Comparison of ENCODE assay signal across 16 cellular contexts in genomic region chr7:155985518-155986427, GRCh38.
"Had no signal": no experiment of that assay in that cellular context is flagged by ENCODE, and none has a peak within 500 bp of the region (broad histone marks: within the 10 kb centered on the region; RNA-seq: fewer than 3 reads in every experiment).

No MANE protein-coding gene starts in this region.

- H3K27me3 Mint-ChIP-seq: activated B cell treated with CpG ODN at 0.5 μM for 24 hours; dendritic cell treated with granulocyte-macrophage colony-stimulating factor and Interleukin-4, amounts not matched to agents 40 ng/mL and 50 ng/mL, for 4 days had no signal

- DNase-seq: activated B cell treated with CpG ODN at 0.5 μM for 24 hours; activated CD4-positive, alpha-beta T cell treated with anti-CD3 and anti-CD28 coated beads for 48 hours; activated naive CD8-positive, alpha-beta T cell treated with anti-CD3 and anti-CD28 coated beads, Interleukin-2, amount 10 ng/mL, durations not matched to agents 7 days and 5 days; activated T-cell treated with anti-CD3 and anti-CD28 coated beads, Interleukin-2, amount 50 U/mL, for 4 hours; brain microvascular endothelial cell; cerebellar nuclear complex; effector memory CD4-positive, alpha-beta T cell; foreskin melanocyte; lower lobe of right lung; midbrain; stimulated activated CD4-positive, alpha-beta T cell treated with anti-CD3 and anti-CD28 coated beads, Interleukin-2, amount 100 ng/mL, for 48 hours; T-helper 2 cell; thyroid gland had no signal

- ATAC-seq: activated T-cell treated with anti-CD3 and anti-CD28 coated beads, Interleukin-2, amount 50 U/mL, for 4 hours; lower lobe of right lung; stimulated activated memory B cell treated with anti-CD40 and anti-IgM and Interleukin-4, amounts not matched to agents 10 μg/mL and 1 μg/mL and 100 μg/mL, for 72 hours had no signal

- H3K27ac Mint-ChIP-seq: activated B cell treated with CpG ODN at 0.5 μM for 24 hours; activated naive CD8-positive, alpha-beta T cell treated with anti-CD3 and anti-CD28 coated beads, Interleukin-2, amount 10 ng/mL, durations not matched to agents 7 days and 5 days; dendritic cell treated with granulocyte-macrophage colony-stimulating factor and Interleukin-4, amounts not matched to agents 40 ng/mL and 50 ng/mL, for 4 days; stimulated activated memory B cell treated with anti-CD40 and anti-IgM and Interleukin-4, amounts not matched to agents 10 μg/mL and 1 μg/mL and 100 μg/mL, for 72 hours had no signal

- H3K4me1 Mint-ChIP-seq: activated B cell treated with CpG ODN at 0.5 μM for 24 hours; neural crest cell; stimulated activated memory B cell treated with anti-CD40 and anti-IgM and Interleukin-4, amounts not matched to agents 10 μg/mL and 1 μg/mL and 100 μg/mL, for 72 hours had no signal

- H3K4me3 Mint-ChIP-seq: activated B cell treated with CpG ODN at 0.5 μM for 24 hours; activated naive CD8-positive, alpha-beta T cell treated with anti-CD3 and anti-CD28 coated beads, Interleukin-2, amount 10 ng/mL, durations not matched to agents 7 days and 5 days; activated T-cell treated with anti-CD3 and anti-CD28 coated beads, Interleukin-2, amount 50 U/mL, for 4 hours; dendritic cell treated with granulocyte-macrophage colony-stimulating factor and Interleukin-4, amounts not matched to agents 40 ng/mL and 50 ng/mL, for 4 days; neural crest cell; stimulated activated memory B cell treated with anti-CD40 and anti-IgM and Interleukin-4, amounts not matched to agents 10 μg/mL and 1 μg/mL and 100 μg/mL, for 72 hours had no signal
